ENCODE assay signal across 1 cellular context in genomic region chr14:105139212-105139825, GRCh38.
TF ChIP-seq lines count a peak whose summit lies in the region.

No MANE protein-coding gene starts in this region.

TF ChIP-seq in K562, 482 proteins besides CTCF, POLR2A, EP300 and RAD21:
- no peak for TF ChIP-seq MEF2A (IDR thresholded peaks at IDR 0.05; ENCODE audit: control insufficient read depth, low read depth, low read length)
- TF ChIP-seq NBN (IDR thresholded peaks at IDR 0.05; ENCODE audit: low read depth), result no peak
- TF ChIP-seq CBX2 (IDR thresholded peaks at IDR 0.05; ENCODE audit: insufficient read depth, low read length, poor library complexity, severe bottlenecking), result no peak
- TF ChIP-seq GATAD2B (IDR thresholded peaks at IDR 0.05; ENCODE audit: borderline replicate concordance), result no peak
- TF ChIP-seq ZNF41 (CRISPR knock-in tag; conservative IDR thresholded peaks at IDR 0.05), result no peak
- TF ChIP-seq POLR2G (IDR thresholded peaks at IDR 0.05; ENCODE audit: low read depth, low read length), result peak; percentile 31; the same call in 1 of the 2 replicates
